1 cellular context compared by ENCODE assay signal in genomic region chrX:13652256-13653021, GRCh38.
TF ChIP-seq lines count a peak whose summit lies in the region.

No MANE protein-coding gene starts in this region.

TF ChIP-seq in SK-N-SH, 30 proteins besides CTCF, POLR2A, EP300 and RAD21 (continued from another document):
- TF ChIP-seq ZBTB33 (IDR thresholded peaks at IDR 0.05; ENCODE audit: borderline replicate concordance, low read depth) = 0 out of 2 replicates have a peak, but pooled peaks have one; percentile 47
- TF ChIP-seq JUND (IDR thresholded peaks at IDR 0.05) = peak; percentile 86
- peak; percentile 82 for TF ChIP-seq YY1 (IDR thresholded peaks at IDR 0.05; ENCODE audit: low read depth)
- no peak for TF ChIP-seq SMC3 (IDR thresholded peaks at IDR 0.05; ENCODE audit: low read depth, low read length)
- TF ChIP-seq TAF1 (IDR thresholded peaks at IDR 0.05; ENCODE audit: borderline replicate concordance, low read depth, low read length) = no peak; the same call in 1 of the 2 replicates
TF ChIP-seq in SK-N-SH: peak in this region for 11.
